ENCODE assay signal across 14 cellular contexts in genomic region chr5:158700231-158700996, GRCh38.
DNase-seq lines count a peak whose midpoint lies in the region; ATAC-seq, FAIRE-seq and TF ChIP-seq lines count a peak whose summit lies in the region.
"Had no signal": no experiment of that assay in that cellular context is flagged by ENCODE, and none has a peak within 500 bp of the region (broad histone marks: within the 10 kb centered on the region; RNA-seq: fewer than 3 reads in every experiment).

No MANE protein-coding gene starts in this region.

- no peak for ATAC-seq in HepG2
- no peak for ATAC-seq in stimulated activated effector memory CD8-positive, alpha-beta T cell treated with anti-CD3 and anti-CD28 coated beads, Interleukin-12 subunit alpha, Interleukin-12 subunit beta, amount 100 ng/mL, for 72 hours
- ATAC-seq: naive thymus-derived CD4-positive, alpha-beta T cell had no signal

- H3K27ac ChIP-seq in fibroblast of lung (ENCODE audit: insufficient read depth, low read length): peak overlapping the region; percentile 62
- H3K27ac ChIP-seq in sigmoid colon: peak overlapping the region; percentile 39 to 59 (median 48)
- no peak overlapping the region for H3K27ac ChIP-seq in HepG2 (ENCODE audit: extremely low read length, insufficient read depth, low read length)

- H3K4me1 ChIP-seq in fibroblast of lung (ENCODE audit: control insufficient read depth, extremely low read depth, insufficient read depth, low read length): peaks cover 16% of the 10 kb centered on the region
- peaks cover 0 to 4% (median 0%) of the 10 kb centered on the region in 4 donors for H3K4me1 ChIP-seq in sigmoid colon
- H3K4me1 ChIP-seq in HepG2 (ENCODE audit: insufficient read depth, low read length): no peaks in the 10 kb centered on the region

- H3K36me3 ChIP-seq in fibroblast of lung (ENCODE audit: control insufficient read depth, insufficient read depth, low read length) (no peaks in the 10 kb centered on the region), sigmoid colon (no peaks in the 10 kb centered on the region), HepG2 (replicated peaks in 1 of 2; ENCODE audit: control insufficient read depth in 1 of 2, insufficient read depth in 2 of 2, low read length in 2 of 2) (no peaks in the 10 kb centered on the region)

- 54 to 58% methylated on average over 9 of the region's 9 CpGs for WGBS in sigmoid colon, 2 donors
- WGBS in HepG2 (ENCODE audit: low lambda C conversion rate): 5% methylated on average over 9 of the region's 9 CpGs

- BruUV-seq in HepG2 (replicated peaks; lab: Mats Ljungman, UMichigan): no TSS peak

- H3K4me3 Mint-ChIP-seq in stimulated activated effector memory CD8-positive, alpha-beta T cell treated with anti-CD3 and anti-CD28 coated beads, Interleukin-12 subunit alpha, Interleukin-12 subunit beta, amount 100 ng/mL, for 72 hours: no peak overlapping the region
- H3K4me3 Mint-ChIP-seq: naive thymus-derived CD4-positive, alpha-beta T cell had no signal

- H3K36me3 Mint-ChIP-seq in stimulated activated effector memory CD8-positive, alpha-beta T cell treated with anti-CD3 and anti-CD28 coated beads, Interleukin-12 subunit alpha, Interleukin-12 subunit beta, amount 100 ng/mL, for 72 hours: peaks cover 5% of the 10 kb centered on the region
- H3K36me3 Mint-ChIP-seq: naive thymus-derived CD4-positive, alpha-beta T cell had no signal

- no peak overlapping the region for H3K4me3 ChIP-seq in NB4 (ENCODE audit: low read depth, low read length)
- no peak overlapping the region for H3K4me3 ChIP-seq in fibroblast of lung (replicated peaks in 1 of 4; ENCODE audit: control extremely low read depth in 1 of 4, insufficient read depth in 1 of 4, low read depth in 3 of 4, low read length in 4 of 4)
- no peak overlapping the region for H3K4me3 ChIP-seq in sigmoid colon
- H3K4me3 ChIP-seq in HepG2 (replicated peaks in 1 of 3; ENCODE audit: insufficient read depth in 1 of 3, low read depth in 2 of 3, low read length in 3 of 3): no peak overlapping the region

- TF ChIP-seq RAD21 in HepG2 (CRISPR knock-in tag; IDR thresholded peaks at IDR 0.05): no peak

- H3K4me2 ChIP-seq in fibroblast of lung (ENCODE audit: extremely low read depth, insufficient read depth, low read length) (peak overlapping the region; percentile 36), HepG2 (ENCODE audit: low read depth, low read length) (no peak overlapping the region)

- no peaks in the 10 kb centered on the region for H3K4me1 Mint-ChIP-seq in stimulated activated effector memory CD8-positive, alpha-beta T cell treated with anti-CD3 and anti-CD28 coated beads, Interleukin-12 subunit alpha, Interleukin-12 subunit beta, amount 100 ng/mL, for 72 hours

- no peak for TF ChIP-seq POLR2A in NB4 (IDR thresholded peaks at IDR 0.05; ENCODE audit: extremely low read depth, insufficient read length)
- no peak for TF ChIP-seq POLR2A in sigmoid colon (IDR thresholded peaks at IDR 0.05)
- TF ChIP-seq POLR2A in HepG2 (IDR thresholded peaks at IDR 0.05; ENCODE audit: insufficient read depth in 1 of 2, low read depth in 2 of 2, low read length in 2 of 2): no peak

- H3K27ac Mint-ChIP-seq in stimulated activated effector memory CD8-positive, alpha-beta T cell treated with anti-CD3 and anti-CD28 coated beads, Interleukin-12 subunit alpha, Interleukin-12 subunit beta, amount 100 ng/mL, for 72 hours: no peak overlapping the region
- H3K27ac Mint-ChIP-seq: naive thymus-derived CD4-positive, alpha-beta T cell had no signal

- POLR2A ChIA-PET in HepG2 (lab: Yijun Ruan, JAX): no interaction called here

- TF ChIP-seq EP300 in sigmoid colon (IDR thresholded peaks at IDR 0.05) (no peak), HepG2 (IDR thresholded peaks at IDR 0.05; ENCODE audit: low read depth in 2 of 2, low read length in 2 of 2) (no peak), HepG2 (CRISPR knock-in tag; IDR thresholded peaks at IDR 0.05; ENCODE audit: borderline replicate concordance) (no peak)

- H3K9me3 Mint-ChIP-seq in stimulated activated effector memory CD8-positive, alpha-beta T cell treated with anti-CD3 and anti-CD28 coated beads, Interleukin-12 subunit alpha, Interleukin-12 subunit beta, amount 100 ng/mL, for 72 hours: no peaks in the 10 kb centered on the region
- H3K9me3 Mint-ChIP-seq: naive thymus-derived CD4-positive, alpha-beta T cell had no signal

- no peaks in the 10 kb centered on the region for H4K20me1 ChIP-seq in fibroblast of lung (ENCODE audit: control insufficient read depth, extremely low read depth, insufficient read depth, low read length)
- no peaks in the 10 kb centered on the region for H4K20me1 ChIP-seq in HepG2 (ENCODE audit: insufficient read depth, low read length)

- H3K9ac ChIP-seq in fibroblast of lung (ENCODE audit: insufficient read depth, low read length) (no peak overlapping the region), HepG2 (ENCODE audit: insufficient read depth, low read depth, low read length) (no peak overlapping the region)

- H3K79me2 ChIP-seq in fibroblast of lung (ENCODE audit: control insufficient read depth, insufficient read depth, low read length) (no peaks in the 10 kb centered on the region), HepG2 (ENCODE audit: insufficient read depth, low read length) (no peaks in the 10 kb centered on the region)

- intact Hi-C loops in sigmoid colon (cut with DNase I): no loop called here
- intact Hi-C loops in HepG2 (cut with micrococcal nuclease; ENCODE audit: unreplicated experiment): no loop called here

- H2AFZ ChIP-seq in fibroblast of lung (ENCODE audit: low read length): no peak overlapping the region
- no peak overlapping the region for H2AFZ ChIP-seq in HepG2 (ENCODE audit: low read length)

- no peak for TF ChIP-seq CTCF in NB4 (IDR thresholded peaks at IDR 0.05; ENCODE audit: low read depth, low read length)
- no peak for TF ChIP-seq CTCF in fibroblast of lung (conservative IDR thresholded peaks at IDR 0.05 in 1 of 2, IDR thresholded peaks at IDR 0.05 in 1 of 2; ENCODE audit: low read depth in 1 of 2, low read length in 2 of 2)
- no peak for TF ChIP-seq CTCF in sigmoid colon (IDR thresholded peaks at IDR 0.05)
- no peak for TF ChIP-seq CTCF in HepG2 (CRISPR knock-in tag; IDR thresholded peaks at IDR 0.05)

- H3K27me3 ChIP-seq in fibroblast of lung (ENCODE audit: control insufficient read depth, insufficient read depth, low read length) (no peaks in the 10 kb centered on the region), sigmoid colon (peaks cover 0 to 16% (median 5%) of the 10 kb centered on the region in 3 donors), HepG2 (ENCODE audit: control insufficient read depth in 1 of 2, insufficient read depth in 2 of 2, low read length in 2 of 2) (peaks cover 0 to 4% of the 10 kb centered on the region in 2 experiments; a peak in 1 of 5 replicates)

- DNase-seq in AG20443 (ENCODE audit: low spot score): peak; percentile 37
- DNase-seq in NB4 (ENCODE audit: low read depth): peak; percentile 42
- peak in 1 of 2 donors; percentile 34 for DNase-seq in fibroblast of lung (ENCODE audit: low read depth in 2 of 2)
- no peak for DNase-seq in sigmoid colon
- no peak for DNase-seq in HepG2 (ENCODE audit: low spot score)
- no peak for DNase-seq in stimulated activated effector memory CD8-positive, alpha-beta T cell treated with anti-CD3 and anti-CD28 coated beads, Interleukin-12 subunit alpha, Interleukin-12 subunit beta, amount 100 ng/mL, for 72 hours (ENCODE audit: low spot score in 2 of 2)
- DNase-seq in NCI-H146 treated with DMSO at 0.1 percent for 48 hours (lab: John Stamatoyannopoulos, UW; ENCODE audit: unreplicated experiment): no peak
- DNase-seq in NCI-H2196 treated with DMSO at 0.1 percent for 48 hours (lab: John Stamatoyannopoulos, UW; ENCODE audit: unreplicated experiment): no peak
- DNase-seq: aorta; C1 segment of cervical spinal cord; naive thymus-derived CD4-positive, alpha-beta T cell; OCI-M1 had no signal

- no peak for FAIRE-seq in HepG2 (lab: Jason Lieb, UNC)
- FAIRE-seq: endometrium, HTR-8/SVneo had no signal

- H3K9me3 ChIP-seq in fibroblast of lung (ENCODE audit: control insufficient read depth, insufficient read depth, low read depth, low read length): no peaks in the 10 kb centered on the region
- no peaks in the 10 kb centered on the region for H3K9me3 ChIP-seq in sigmoid colon
- H3K9me3 ChIP-seq in HepG2 (ENCODE audit: low read length): no peaks in the 10 kb centered on the region

- CTCF ChIA-PET in HepG2 (lab: Yijun Ruan, JAX; ENCODE audit: low intra/inter-chr PET ratio, low total read pairs): no interaction called here

- in situ Hi-C loops in HepG2 (cut with HindIII; ENCODE audit: extremely low pct_ligation_motif_present, low pct_unique_long_range_greater_than_20kb): no loop called here

TF ChIP-seq in HepG2, 621 proteins besides CTCF, POLR2A, EP300 and RAD21:
- TF ChIP-seq MYC (CRISPR knock-in tag; IDR thresholded peaks at IDR 0.05; ENCODE audit: borderline replicate concordance) (no peak), SATB2 (CRISPR knock-in tag; IDR thresholded peaks at IDR 0.05) (no peak), ZNF513 (CRISPR knock-in tag; conservative IDR thresholded peaks at IDR 0.05) (no peak), ZBTB20 (CRISPR knock-in tag; IDR thresholded peaks at IDR 0.05; ENCODE audit: borderline replicate concordance, low read depth) (no peak), IRF1 (CRISPR knock-in tag; IDR thresholded peaks at IDR 0.05; ENCODE audit: low read depth) (no peak), NFE2L2 (IDR thresholded peaks at IDR 0.05; ENCODE audit: low read length) (no peak), REPIN1 (CRISPR knock-in tag; IDR thresholded peaks at IDR 0.05; ENCODE audit: borderline replicate concordance, low read depth) (no peak)

Comparison
In these comparisons a context has a peak if more than half of its experiments do, and no peak if none do; other contexts are left out.
1. DNase-seq: peak in AG20443 (single experiment) and NB4 (single experiment); none in sigmoid colon (single experiment), HepG2 (single experiment), stimulated activated effector memory CD8-positive, alpha-beta T cell treated with anti-CD3 and anti-CD28 coated beads, Interleukin-12 subunit alpha, Interleukin-12 subunit beta, amount 100 ng/mL, for 72 hours (0 of 2), NCI-H146 treated with DMSO at 0.1 percent for 48 hours (single experiment) and NCI-H2196 treated with DMSO at 0.1 percent for 48 hours (single experiment).